In genomic region chr12:39533951-39534350, GRCh38 we compare ENCODE assay signal across 16 cellular contexts.
DNase-seq lines count a peak whose midpoint lies in the region; ATAC-seq and TF ChIP-seq lines count a peak whose summit lies in the region.
"Had no signal": no experiment of that assay in that cellular context is flagged by ENCODE, and none has a peak within 500 bp of the region (broad histone marks: within the 10 kb centered on the region; RNA-seq: fewer than 3 reads in every experiment).

No MANE protein-coding gene starts in this region.

- no peak overlapping the region for H2AFZ ChIP-seq in mammary epithelial cell (ENCODE audit: low read depth, low read length)
- peak overlapping the region; percentile 26 for H2AFZ ChIP-seq in neural progenitor cell (replicated peaks)
- H2AFZ ChIP-seq in OCI-LY7 (ENCODE audit: low read length): no peak overlapping the region

- peaks cover 5% of the 10 kb centered on the region for H3K4me1 Mint-ChIP-seq in central memory CD8-positive, alpha-beta T cell
- H3K4me1 Mint-ChIP-seq in neural progenitor cell: no peaks in the 10 kb centered on the region
- H3K4me1 Mint-ChIP-seq: CD14-positive monocyte; CD4-positive, alpha-beta memory T cell had no signal

- H3K27ac ChIP-seq in mammary epithelial cell (ENCODE audit: insufficient read depth, low read depth, low read length) (no peak overlapping the region), breast epithelium (no peak overlapping the region), neural progenitor cell (no peak overlapping the region), OCI-LY7 (ENCODE audit: low read depth, low read length, poor library complexity, severe bottlenecking) (no peak overlapping the region), substantia nigra (ENCODE audit: low read depth, low read length, poor library complexity, severe bottlenecking) (no peak overlapping the region)
- H3K27ac ChIP-seq: BLaER1 had no signal

- no peaks in the 10 kb centered on the region for H3K27me3 Mint-ChIP-seq in central memory CD8-positive, alpha-beta T cell
- no peaks in the 10 kb centered on the region for H3K27me3 Mint-ChIP-seq in neural progenitor cell (ENCODE audit: insufficient read depth, low read depth)
- H3K27me3 Mint-ChIP-seq: CD4-positive, alpha-beta memory T cell had no signal

- TF ChIP-seq CTCF in mammary epithelial cell (conservative IDR thresholded peaks at IDR 0.05 in 1 of 2, IDR thresholded peaks at IDR 0.05 in 1 of 2; ENCODE audit: extremely low read depth in 1 of 2, insufficient read depth in 1 of 2, low read depth in 1 of 2, low read length in 2 of 2) (no peak), breast epithelium (IDR thresholded peaks at IDR 0.05) (no peak), neural progenitor cell (IDR thresholded peaks at IDR 0.05) (no peak), OCI-LY7 (conservative IDR thresholded peaks at IDR 0.05; ENCODE audit: low read length) (no peak)

- H3K9me3 ChIP-seq in mammary epithelial cell (replicated peaks; ENCODE audit: insufficient read depth, low read length) (no peaks in the 10 kb centered on the region), breast epithelium (no peaks in the 10 kb centered on the region), neural progenitor cell (ENCODE audit: low read depth) (no peaks in the 10 kb centered on the region), OCI-LY7 (ENCODE audit: low read length) (no peaks in the 10 kb centered on the region)
- H3K9me3 ChIP-seq: BLaER1 had no signal

- ATAC-seq in central memory CD8-positive, alpha-beta T cell (replicated peaks; ENCODE audit: extremely low read depth, poor library complexity, severe bottlenecking): no peak
- ATAC-seq: HepG2 had no signal

- H3K36me3 Mint-ChIP-seq in central memory CD8-positive, alpha-beta T cell (ENCODE audit: insufficient read depth): no peaks in the 10 kb centered on the region
- no peaks in the 10 kb centered on the region for H3K36me3 Mint-ChIP-seq in neural progenitor cell
- H3K36me3 Mint-ChIP-seq: CD14-positive monocyte had no signal

- H3K79me2 ChIP-seq in mammary epithelial cell (ENCODE audit: insufficient read depth, low read length): no peaks in the 10 kb centered on the region
- H3K79me2 ChIP-seq in neural progenitor cell (ENCODE audit: low read depth): no peaks in the 10 kb centered on the region
- no peaks in the 10 kb centered on the region for H3K79me2 ChIP-seq in OCI-LY7 (ENCODE audit: insufficient read depth, low read depth, low read length)

- H3K4me1 ChIP-seq in mammary epithelial cell (ENCODE audit: insufficient read depth, low read length): no peaks in the 10 kb centered on the region
- H3K4me1 ChIP-seq in breast epithelium: no peaks in the 10 kb centered on the region
- H3K4me1 ChIP-seq in neural progenitor cell: no peaks in the 10 kb centered on the region
- no peaks in the 10 kb centered on the region for H3K4me1 ChIP-seq in OCI-LY7 (ENCODE audit: insufficient read depth, low read length, poor library complexity, severe bottlenecking)
- H3K4me1 ChIP-seq: BLaER1 had no signal

- H3K4me3 Mint-ChIP-seq in central memory CD8-positive, alpha-beta T cell: no peak overlapping the region
- H3K4me3 Mint-ChIP-seq in neural progenitor cell: no peak overlapping the region
- H3K4me3 Mint-ChIP-seq: CD14-positive monocyte; CD4-positive, alpha-beta memory T cell; H9 had no signal

- H3K4me2 ChIP-seq in mammary epithelial cell (ENCODE audit: insufficient read depth, low read depth, low read length) (no peak overlapping the region), neural progenitor cell (no peak overlapping the region), OCI-LY7 (ENCODE audit: low read length) (no peak overlapping the region)
- H3K4me2 ChIP-seq: BLaER1 had no signal

- no peak for TF ChIP-seq POLR2A in breast epithelium (IDR thresholded peaks at IDR 0.05)

- H3K9ac ChIP-seq in mammary epithelial cell (ENCODE audit: insufficient read depth, low read length): no peak overlapping the region
- no peak overlapping the region for H3K9ac ChIP-seq in neural progenitor cell
- H3K9ac ChIP-seq: BLaER1 had no signal

- H3F3A ChIP-seq in neural progenitor cell (ENCODE audit: low read depth): no peaks in the 10 kb centered on the region

- H3K27me3 ChIP-seq in mammary epithelial cell (ENCODE audit: insufficient read depth, low read length) (no peaks in the 10 kb centered on the region), breast epithelium (no peaks in the 10 kb centered on the region), neural progenitor cell (no peaks in the 10 kb centered on the region)
- H3K27me3 ChIP-seq: BLaER1 had no signal

- H3K9me2 ChIP-seq in OCI-LY7 (ENCODE audit: insufficient read depth, low read length): no peaks in the 10 kb centered on the region

- BruUV-seq in mammary epithelial cell (replicated peaks; lab: Mats Ljungman, UMichigan) (no TSS peak), OCI-LY7 (replicated peaks; lab: Mats Ljungman, UMichigan) (no TSS peak)

- DNase-seq in mammary epithelial cell: peak; percentile 16
- DNase-seq in breast epithelium (ENCODE audit: low spot score in 2 of 2): no peak
- DNase-seq in central memory CD8-positive, alpha-beta T cell (ENCODE audit: low spot score in 2 of 2): no peak
- DNase-seq in neural progenitor cell (ENCODE audit: low spot score): no peak
- DNase-seq in OCI-LY7 (ENCODE audit: low spot score): no peak
- DNase-seq in HuH-7.5 (ENCODE audit: low spot score): no peak
- no peak for DNase-seq in substantia nigra (lab: John Stamatoyannopoulos, UW)
- DNase-seq: 8988T; CD4-positive, alpha-beta memory T cell; DMS153; DMS79; GDM1; H9 had no signal

- H3K36me3 ChIP-seq in mammary epithelial cell (ENCODE audit: insufficient read depth, low read length): no peaks in the 10 kb centered on the region
- no peaks in the 10 kb centered on the region for H3K36me3 ChIP-seq in breast epithelium
- no peaks in the 10 kb centered on the region for H3K36me3 ChIP-seq in neural progenitor cell
- H3K36me3 ChIP-seq in OCI-LY7 (ENCODE audit: insufficient read depth, low read length): no peaks in the 10 kb centered on the region
- H3K36me3 ChIP-seq: BLaER1 had no signal

- H3K9me3 Mint-ChIP-seq in central memory CD8-positive, alpha-beta T cell: no peaks in the 10 kb centered on the region
- peaks cover 2% of the 10 kb centered on the region for H3K9me3 Mint-ChIP-seq in neural progenitor cell
- H3K9me3 Mint-ChIP-seq: CD4-positive, alpha-beta memory T cell; H9 had no signal

- intact Hi-C loops in mammary epithelial cell (cut with micrococcal nuclease): no loop called here
- intact Hi-C loops in breast epithelium (cut with DNase I; ENCODE audit: low total_unique reads): loop anchor here (2.0 kb wide), 1 partner anchor 41 kb away; no protein-coding TSS in a partner anchor
- intact Hi-C loops in OCI-LY7 (cut with micrococcal nuclease; ENCODE audit: unreplicated experiment): no loop called here

- H3K27ac Mint-ChIP-seq in central memory CD8-positive, alpha-beta T cell (ENCODE audit: low read depth): peak overlapping the region; percentile 65
- no peak overlapping the region for H3K27ac Mint-ChIP-seq in neural progenitor cell
- H3K27ac Mint-ChIP-seq: CD14-positive monocyte; CD4-positive, alpha-beta memory T cell; H9 had no signal

- dilution Hi-C loops in mammary epithelial cell (cut with HindIII; ENCODE audit: low sequenced_read_pairs): no loop called here

- H4K20me1 ChIP-seq in mammary epithelial cell (ENCODE audit: insufficient read depth, low read length): no peaks in the 10 kb centered on the region
- H4K20me1 ChIP-seq in neural progenitor cell (ENCODE audit: low read depth): no peaks in the 10 kb centered on the region
- no peaks in the 10 kb centered on the region for H4K20me1 ChIP-seq in OCI-LY7 (ENCODE audit: insufficient read depth, low read length)
- H4K20me1 ChIP-seq: BLaER1 had no signal

- CTCF ChIA-PET in mammary epithelial cell (lab: Charles Lee; ENCODE audit: low non-redundant PET): no interaction called here
- CTCF ChIA-PET in OCI-LY7 (lab: Charles Lee; ENCODE audit: unreplicated experiment): no interaction called here

- in situ Hi-C loops in mammary epithelial cell (cut with MboI; ENCODE audit: low sequenced_read_pairs in 2 of 2): no loop called here

- no peak overlapping the region for H3K4me3 ChIP-seq in mammary epithelial cell (replicated peaks in 1 of 3; ENCODE audit: insufficient read depth in 1 of 3, low read depth in 2 of 3, low read length in 3 of 3)
- H3K4me3 ChIP-seq in breast epithelium: no peak overlapping the region
- H3K4me3 ChIP-seq in neural progenitor cell: no peak overlapping the region
- H3K4me3 ChIP-seq in OCI-LY7 (ENCODE audit: low read depth, low read length, poor library complexity, severe bottlenecking): no peak overlapping the region
- H3K4me3 ChIP-seq: BLaER1 had no signal

- POLR2A ChIA-PET in OCI-LY7 (lab: Charles Lee): interaction anchor here (0.6 to 0.7 kb wide), 2 partner anchors 17 to 156 kb away, joined by 3 to 5 read pairs; no protein-coding TSS in a partner anchor
